In the genomic region with DNA sequence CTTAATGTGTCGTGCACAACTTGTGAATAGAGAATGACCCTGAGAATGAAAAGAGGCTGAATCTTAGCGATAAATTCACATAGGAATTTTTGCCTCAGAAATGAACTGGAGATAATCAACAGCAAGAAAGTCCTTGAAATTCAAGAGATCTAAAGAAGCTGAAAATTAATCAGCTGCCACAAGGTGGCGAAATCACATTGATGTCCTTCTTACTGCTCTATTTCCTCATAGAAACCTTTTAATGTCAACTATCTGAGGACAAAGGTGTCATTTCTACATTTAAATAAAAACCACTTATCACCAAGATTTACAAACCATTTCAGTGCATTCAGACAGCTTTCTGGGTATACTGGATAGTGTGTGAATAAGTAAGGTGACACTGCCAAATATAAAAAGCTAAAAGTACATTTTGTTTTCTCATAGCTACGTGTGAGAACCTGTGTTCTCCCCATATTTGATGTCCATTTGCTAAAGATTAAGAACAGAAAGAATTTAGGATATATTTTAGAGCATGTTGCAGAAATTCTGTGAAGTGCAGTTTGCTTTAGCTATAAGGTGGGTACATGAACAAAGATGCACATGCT, we compare ENCODE assay signal across 1 cellular context.
TF ChIP-seq lines count a peak whose summit lies in the region.

No MANE protein-coding gene starts in this region.

TF ChIP-seq in Ishikawa, 13 proteins besides CTCF, POLR2A, EP300 and RAD21 (continued from another document):
- TF ChIP-seq, protein P1, sequence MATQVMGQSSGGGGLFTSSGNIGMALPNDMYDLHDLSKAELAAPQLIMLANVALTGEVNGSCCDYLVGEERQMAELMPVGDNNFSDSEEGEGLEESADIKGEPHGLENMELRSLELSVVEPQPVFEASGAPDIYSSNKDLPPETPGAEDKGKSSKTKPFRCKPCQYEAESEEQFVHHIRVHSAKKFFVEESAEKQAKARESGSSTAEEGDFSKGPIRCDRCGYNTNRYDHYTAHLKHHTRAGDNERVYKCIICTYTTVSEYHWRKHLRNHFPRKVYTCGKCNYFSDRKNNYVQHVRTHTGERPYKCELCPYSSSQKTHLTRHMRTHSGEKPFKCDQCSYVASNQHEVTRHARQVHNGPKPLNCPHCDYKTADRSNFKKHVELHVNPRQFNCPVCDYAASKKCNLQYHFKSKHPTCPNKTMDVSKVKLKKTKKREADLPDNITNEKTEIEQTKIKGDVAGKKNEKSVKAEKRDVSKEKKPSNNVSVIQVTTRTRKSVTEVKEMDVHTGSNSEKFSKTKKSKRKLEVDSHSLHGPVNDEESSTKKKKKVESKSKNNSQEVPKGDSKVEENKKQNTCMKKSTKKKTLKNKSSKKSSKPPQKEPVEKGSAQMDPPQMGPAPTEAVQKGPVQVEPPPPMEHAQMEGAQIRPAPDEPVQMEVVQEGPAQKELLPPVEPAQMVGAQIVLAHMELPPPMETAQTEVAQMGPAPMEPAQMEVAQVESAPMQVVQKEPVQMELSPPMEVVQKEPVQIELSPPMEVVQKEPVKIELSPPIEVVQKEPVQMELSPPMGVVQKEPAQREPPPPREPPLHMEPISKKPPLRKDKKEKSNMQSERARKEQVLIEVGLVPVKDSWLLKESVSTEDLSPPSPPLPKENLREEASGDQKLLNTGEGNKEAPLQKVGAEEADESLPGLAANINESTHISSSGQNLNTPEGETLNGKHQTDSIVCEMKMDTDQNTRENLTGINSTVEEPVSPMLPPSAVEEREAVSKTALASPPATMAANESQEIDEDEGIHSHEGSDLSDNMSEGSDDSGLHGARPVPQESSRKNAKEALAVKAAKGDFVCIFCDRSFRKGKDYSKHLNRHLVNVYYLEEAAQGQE (IDR thresholded peaks at IDR 0.05; ENCODE audit: low read depth): no peak
- no peak for TF ChIP-seq ZBTB7A (IDR thresholded peaks at IDR 0.05; ENCODE audit: low read depth)
